In the genomic region with DNA sequence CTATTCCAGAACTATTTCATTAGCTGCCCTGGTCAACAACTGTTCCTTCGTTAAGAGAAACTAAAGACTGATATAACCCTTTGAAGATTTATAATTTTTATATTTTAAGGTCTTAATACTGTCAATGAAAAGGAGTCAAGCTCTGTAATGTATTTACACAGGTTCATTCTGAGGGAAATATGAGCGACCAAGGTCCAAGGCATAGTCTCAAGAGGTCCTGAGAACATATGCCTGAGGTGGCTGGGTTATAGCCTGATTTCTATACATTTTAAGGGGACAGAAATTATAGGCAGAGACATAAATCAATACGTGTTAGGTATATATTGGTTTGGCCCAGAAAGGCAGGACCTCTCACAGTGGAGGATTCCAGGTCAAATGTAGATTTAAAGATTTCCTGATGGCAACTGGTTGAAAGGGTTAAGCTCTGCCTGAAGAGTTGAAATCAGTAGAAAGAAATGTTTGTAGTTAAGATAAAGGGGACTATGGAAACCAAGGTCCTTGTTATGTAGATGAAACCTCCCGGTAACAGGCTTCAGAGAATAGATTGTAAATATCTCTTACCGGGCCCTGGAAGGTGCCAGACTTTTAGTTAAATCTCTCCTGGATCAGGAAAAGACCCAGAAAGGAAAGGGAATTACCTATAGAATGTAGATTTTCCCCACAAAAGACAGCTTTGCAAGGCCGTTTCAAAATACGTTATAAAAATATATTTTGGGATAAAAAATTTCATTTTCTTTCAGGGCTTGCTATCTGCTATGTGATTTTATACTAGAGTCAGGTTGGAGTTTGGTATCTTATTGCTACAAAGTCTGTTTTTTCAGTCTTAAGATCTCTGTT, we compare ENCODE assay signal across 17 cellular contexts.
"Had no signal": no experiment of that assay in that cellular context is flagged by ENCODE, and none has a peak within 500 bp of the region (broad histone marks: within the 10 kb centered on the region; RNA-seq: fewer than 3 reads in every experiment).

No MANE protein-coding gene starts in this region.

- ATAC-seq: activated CD8-positive, alpha-beta memory T cell treated with anti-CD3 and anti-CD28 coated beads, Interleukin-2, amount 10 ng/mL, durations not matched to agents 7 days and 5 days; foreskin keratinocyte; left cardiac atrium; naive thymus-derived CD8-positive, alpha-beta T cell had no signal

- H3K27me3 ChIP-seq: foreskin keratinocyte, neutrophil had no signal

- H3K4me1 ChIP-seq: foreskin keratinocyte had no signal

- DNase-seq: activated CD4-positive, alpha-beta memory T cell treated with anti-CD3 and anti-CD28 coated beads, Interleukin-2, amount 10 ng/mL, durations not matched to agents 7 days and 5 days; activated CD4-positive, alpha-beta T cell treated with anti-CD3 and anti-CD28 coated beads for 48 hours; activated CD4-positive, CD25-positive, alpha-beta regulatory T cell; activated CD8-positive, alpha-beta memory T cell treated with anti-CD3 and anti-CD28 coated beads, Interleukin-2, amount 10 ng/mL, durations not matched to agents 7 days and 5 days; activated naive CD4-positive, alpha-beta T cell treated with Interleukin-2 at 50 U/mL for 16 hours; activated naive CD8-positive, alpha-beta T cell treated with anti-CD3 and anti-CD28 coated beads, Interleukin-2, amount 10 ng/mL, durations not matched to agents 7 days and 5 days; amygdala; foreskin keratinocyte; hippocampal formation; left cardiac atrium; mesenchymal stem cell; naive thymus-derived CD8-positive, alpha-beta T cell; retina; stimulated activated CD8-positive, alpha-beta memory T cell treated with anti-CD3 and anti-CD28 coated beads, Interleukin-4, amount 100 ng/mL, for 48 hours; stimulated activated naive CD4-positive, alpha-beta T cell had no signal

- H3K9me3 ChIP-seq: neutrophil had no signal

- H3K27ac ChIP-seq: epithelial cell of prostate, foreskin keratinocyte, neutrophil had no signal

- H3K36me3 ChIP-seq: neutrophil had no signal
